In genomic region chr7:99199226-99199625, GRCh38 we compare ENCODE assay signal across 28 cellular contexts. TPM values are rescaled to one million over a fixed set of nuclear protein-coding genes. Genes with fewer than 3 reads are reported as not detected.
"Had no signal": no experiment of that assay in that cellular context is flagged by ENCODE, and none has a peak within 500 bp of the region (broad histone marks: within the 10 kb centered on the region; RNA-seq: fewer than 3 reads in every experiment).

No MANE protein-coding gene starts in this region.

- ATAC-seq: esophagus mucosa; foreskin keratinocyte; gastroesophageal sphincter; heart left ventricle; left cardiac atrium; left lung; naive thymus-derived CD4-positive, alpha-beta T cell; stimulated activated naive CD8-positive, alpha-beta T cell treated with anti-CD3 and anti-CD28 coated beads, Interleukin-15, amount 100 ng/mL, for 72 hours had no signal

- H3K4me1 ChIP-seq: gastroesophageal sphincter, heart left ventricle, neural progenitor cell, prostate gland, right atrium auricular region, sigmoid colon, spleen, suprapubic skin, transverse colon had no signal

- DNase-seq: cortex of kidney; effector CD4-positive, alpha-beta T cell; foreskin keratinocyte; heart left ventricle; hippocampal formation; left cardiac atrium; left lung; mesendoderm; midbrain; naive thymus-derived CD4-positive, alpha-beta T cell; sigmoid colon; spleen; stimulated activated naive CD4-positive, alpha-beta T cell; stimulated activated naive CD8-positive, alpha-beta T cell treated with anti-CD3 and anti-CD28 coated beads, Interleukin-15, amount 100 ng/mL, for 72 hours; transverse colon had no signal

- H2AFZ ChIP-seq: neural progenitor cell had no signal

- H3K9me3 ChIP-seq: prostate gland had no signal

- H3K4me2 ChIP-seq: neural progenitor cell had no signal

- H3K27ac ChIP-seq: gastroesophageal sphincter, heart left ventricle, left lung, neural progenitor cell, prostate gland, right atrium auricular region, sigmoid colon, spleen, suprapubic skin, transverse colon, vagina had no signal

- H3K36me3 ChIP-seq: gastroesophageal sphincter, heart left ventricle, left lung, neural progenitor cell, prostate gland, right atrium auricular region, sigmoid colon, spleen, suprapubic skin, vagina had no signal

- FAIRE-seq: islet of Langerhans had no signal

- H3K9ac ChIP-seq: neural progenitor cell had no signal

- H3K4me3 ChIP-seq: gastroesophageal sphincter, heart left ventricle, left lung, neural progenitor cell, prostate gland, right atrium auricular region, sigmoid colon, spleen, suprapubic skin, transverse colon, vagina had no signal

- H3K27me3 ChIP-seq: foreskin keratinocyte, gastroesophageal sphincter, heart left ventricle, left lung, neural progenitor cell, right atrium auricular region, sigmoid colon, spleen, suprapubic skin, transverse colon, vagina had no signal

RNA-seq across cellular contexts. Expression of gene KPNA7, which starts 8.7 kb away (rescaled TPM):
- total RNA-seq: dermis microvascular lymphatic vessel endothelial cell; foreskin keratinocyte; heart left ventricle; left cardiac atrium; lung microvascular endothelial cell; naive thymus-derived CD4-positive, alpha-beta T cell; osteocyte; right atrium auricular region; sigmoid colon; skeletal muscle tissue; spleen; suprapubic skin; ureter; vagina had no signal
- polyA plus RNA-seq: heart left ventricle; naive thymus-derived CD4-positive, alpha-beta T cell; spleen had no signal
